9 cellular contexts compared by ENCODE assay signal in the genomic region with DNA sequence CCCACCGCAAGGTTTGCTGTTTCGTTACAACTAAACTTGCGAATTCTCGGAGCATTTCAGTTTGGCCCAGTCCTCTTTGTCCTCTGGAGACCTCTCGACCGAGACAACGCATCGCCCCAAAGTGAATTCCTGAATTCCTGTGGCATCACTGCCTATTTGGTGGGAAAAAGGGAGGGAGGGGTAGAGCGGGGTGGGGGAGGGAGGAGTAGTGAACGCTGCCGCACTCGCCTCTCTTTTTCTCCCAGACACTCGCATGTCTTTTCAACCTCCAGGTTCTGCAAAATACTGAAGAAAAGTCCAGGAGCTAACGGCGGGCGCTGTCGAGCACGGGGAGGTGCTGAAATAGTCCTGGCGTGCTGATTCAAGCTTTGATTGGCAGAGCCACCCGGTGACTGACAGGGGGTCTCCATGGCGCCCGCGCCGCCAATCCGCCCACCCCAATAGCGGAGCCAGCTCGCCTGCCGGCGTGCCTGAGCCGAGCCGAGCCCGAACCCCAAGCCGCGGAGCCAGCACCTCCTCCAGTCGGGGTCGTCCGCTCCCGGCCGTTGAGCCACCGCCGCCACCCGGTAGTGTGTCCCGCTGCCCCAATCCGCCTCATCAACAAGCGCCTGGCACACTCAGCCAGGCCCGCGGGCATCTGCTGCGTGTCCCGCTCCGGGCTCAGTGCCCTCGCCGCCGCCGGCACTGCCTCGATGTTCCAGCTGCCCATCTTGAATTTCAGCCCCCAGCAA. TPM values are rescaled to one million over a fixed set of nuclear protein-coding genes. Genes with fewer than 3 reads are reported as not detected.
DNase-seq lines count a peak whose midpoint lies in the region; ATAC-seq, FAIRE-seq and TF ChIP-seq lines count a peak whose summit lies in the region.
"Had no signal": no experiment of that assay in that cellular context is flagged by ENCODE, and none has a peak within 500 bp of the region (broad histone marks: within the 10 kb centered on the region; RNA-seq: fewer than 3 reads in every experiment).

A gene (plus strand): TSS at position 440 of the 731 bp plus-strand sequence. CDS start 253 bp downstream, at position 693.

- peaks cover 0 to 25% of the 10 kb centered on the region in 2 experiments for H4K20me1 ChIP-seq in H1 (replicated peaks in 1 of 2; ENCODE audit: control insufficient read depth in 1 of 2, insufficient read depth in 2 of 2, low read length in 2 of 2)

- 2% methylated on average over 49 of the region's 55 CpGs; no CpG with 5 or more reads in 1 of the 2 experiments for WGBS in H1 (ENCODE audit: extremely low coverage in 1 of 2, insufficient coverage in 1 of 2, insufficient read length in 1 of 2, insufficient replicate concordance in 2 of 2, low coverage in 1 of 2, low lambda C conversion rate in 2 of 2, missing lambda C conversion rate in 1 of 2), 2 experiments
- 3 to 5% (median 4%) methylated on average over 13 to 55 of the region's 55 CpGs for WGBS in adrenal gland, 4 donors

- H3K36me3 ChIP-seq in H1 (ENCODE audit: control insufficient read depth in 2 of 4, insufficient read depth in 4 of 4, low read length in 3 of 4) (peaks cover 0 to 8% (median 0%) of the 10 kb centered on the region in 4 experiments; a peak in 1 of 8 replicates), gastrocnemius medialis (no peaks in the 10 kb centered on the region), adrenal gland (replicated peaks in 1 of 2) (no peaks in the 10 kb centered on the region)
- H3K36me3 ChIP-seq: heart right ventricle had no signal

- peaks cover 6% of the 10 kb centered on the region for H3K36me3 Mint-ChIP-seq in T-helper 1 cell treated with Interleukin-12 subunit alpha and Interleukin-12 subunit beta and Interleukin-4 antibody, amounts not matched to agents 30 μg/mL and 1 μg/mL, for 36 hours (ENCODE audit: low read depth)

- H2BK120ac ChIP-seq in H1 (replicated peaks; ENCODE audit: low read depth, low read length) = no peak within 1 kb of the TSS

- POLR2A ChIA-PET in H1 (lab: Charles Lee; ENCODE audit: partially characterized antibody) = interaction anchor here (1.0 to 1.5 kb wide), 3 partner anchors 144 to 258 kb away, joined by 3 to 5 read pairs (median 3); no protein-coding TSS in a partner anchor

- no peak within 1 kb of the TSS for H3K4me3 Mint-ChIP-seq in T-helper 1 cell treated with Interleukin-12 subunit alpha and Interleukin-12 subunit beta and Interleukin-4 antibody, amounts not matched to agents 30 μg/mL and 1 μg/mL, for 36 hours

- 0 out of 3 replicates have a peak, but pooled peaks of 1 of the 2 experiments have one; percentile 12 for TF ChIP-seq EP300 in H1 (IDR thresholded peaks at IDR 0.05; ENCODE audit: borderline replicate concordance in 1 of 2, low read depth in 2 of 2, low read length in 2 of 2)

- H4K8ac ChIP-seq in H1 (ENCODE audit: extremely low read depth, insufficient read depth, low read length) = peak within 1 kb of the TSS; percentile 71

- peak within 1 kb of the TSS; percentile 57 for H3K27ac Mint-ChIP-seq in T-helper 1 cell treated with Interleukin-12 subunit alpha and Interleukin-12 subunit beta and Interleukin-4 antibody, amounts not matched to agents 30 μg/mL and 1 μg/mL, for 36 hours

- TF ChIP-seq RAD21 in H1 (IDR thresholded peaks at IDR 0.05 in 1 of 2, conservative IDR thresholded peaks at IDR 0.05 in 1 of 2; ENCODE audit: low read depth in 2 of 2, low read length in 2 of 2) = no peak

- no peaks in the 10 kb centered on the region for H3K79me2 ChIP-seq in H1 (ENCODE audit: control insufficient read depth in 1 of 2, insufficient read depth in 2 of 2, low read length in 2 of 2)

- H2AK5ac ChIP-seq in H1 (ENCODE audit: low read depth, low read length) = no peak within 1 kb of the TSS

- in situ Hi-C loops in gastrocnemius medialis (cut with MboI; ENCODE audit: low sequenced_read_pairs in 4 of 4) = no loop called here

- no peaks in the 10 kb centered on the region for H3K79me1 ChIP-seq in H1 (ENCODE audit: low read depth, low read length)

- peaks cover 7% of the 10 kb centered on the region; the same call in 1 of the 2 replicates for H3K23me2 ChIP-seq in H1 (ENCODE audit: low read depth, low read length)

- H3K4me3 ChIP-seq in H1 (ENCODE audit: extremely low read depth in 1 of 4, insufficient read depth in 2 of 4, low read depth in 3 of 4, low read length in 4 of 4) (peak within 1 kb of the TSS; percentile 23 to 57 (median 48); a peak in 7 of 8 replicates), gastrocnemius medialis (peak within 1 kb of the TSS; percentile 51 to 58 (median 56)), adrenal gland (no peak within 1 kb of the TSS)

- H3K27me3 Mint-ChIP-seq in T-helper 1 cell treated with Interleukin-12 subunit alpha and Interleukin-12 subunit beta and Interleukin-4 antibody, amounts not matched to agents 30 μg/mL and 1 μg/mL, for 36 hours (ENCODE audit: low read depth) = peaks cover 84% of the 10 kb centered on the region

- peak within 1 kb of the TSS; percentile 47 for H3K4ac ChIP-seq in H1 (replicated peaks; ENCODE audit: insufficient read length, low read depth, low read length)

- H3K4me1 ChIP-seq in H1 (replicated peaks in 1 of 4; ENCODE audit: control insufficient read depth in 3 of 4, insufficient read depth in 4 of 4, low read length in 3 of 4) (peaks cover 17 to 48% (median 24%) of the 10 kb centered on the region in 4 experiments), gastrocnemius medialis (peaks cover 0 to 12% of the 10 kb centered on the region in 2 donors), adrenal gland (replicated peaks in 1 of 2) (peaks cover 0 to 15% of the 10 kb centered on the region in 2 donors)

- H3K18ac ChIP-seq in H1 (ENCODE audit: extremely low read depth, low read length) = no peak within 1 kb of the TSS; the same call in 1 of the 2 replicates

- H2BK15ac ChIP-seq in H1 (ENCODE audit: low read length) = peak within 1 kb of the TSS; percentile 84; the same call in 1 of the 2 replicates

- peak; percentile 67 to 68 for ATAC-seq in gastrocnemius medialis

- no peak within 1 kb of the TSS; the same call in 1 of the 2 replicates for H2BK5ac ChIP-seq in H1 (ENCODE audit: low read depth, low read length)

- H3K9me3 ChIP-seq in H1 (ENCODE audit: insufficient read depth in 2 of 2, low read depth in 1 of 2, low read length in 1 of 2) = no peaks in the 10 kb centered on the region
- H3K9me3 ChIP-seq in gastrocnemius medialis = no peaks in the 10 kb centered on the region
- no peaks in the 10 kb centered on the region for H3K9me3 ChIP-seq in adrenal gland (replicated peaks in 1 of 3)
- H3K9me3 ChIP-seq: heart right ventricle had no signal

- no peak within 1 kb of the TSS for H2AFZ ChIP-seq in H1 (ENCODE audit: low read length)

- H2BK20ac ChIP-seq in H1 (ENCODE audit: low read length) = no peak within 1 kb of the TSS

- H3K27ac ChIP-seq in H1 (ENCODE audit: low read depth, low read length) (no peak within 1 kb of the TSS), gastrocnemius medialis (no peak within 1 kb of the TSS), adrenal gland (no peak within 1 kb of the TSS)
- H3K27ac ChIP-seq: heart right ventricle had no signal

- no peak within 1 kb of the TSS for H3K14ac ChIP-seq in H1 (ENCODE audit: insufficient read length)

- H3K23ac ChIP-seq in H1 (ENCODE audit: insufficient read length) = no peak within 1 kb of the TSS

- H3K9me3 Mint-ChIP-seq in T-helper 1 cell treated with Interleukin-12 subunit alpha and Interleukin-12 subunit beta and Interleukin-4 antibody, amounts not matched to agents 30 μg/mL and 1 μg/mL, for 36 hours = no peaks in the 10 kb centered on the region

- no peak within 1 kb of the TSS for H4K91ac ChIP-seq in H1 (replicated peaks; ENCODE audit: insufficient read length, low read length)

- H3K4me2 ChIP-seq in H1 (ENCODE audit: insufficient read depth in 1 of 2, low read depth in 2 of 2, low read length in 2 of 2) = peak within 1 kb of the TSS; percentile 78 to 88

- CTCF ChIA-PET in H1 (lab: Charles Lee; ENCODE audit: partially characterized antibody) = interaction anchor here (0.6 to 1.5 kb wide), 8 partner anchors 26 to 325 kb away, joined by 3 to 4 read pairs (median 4); no protein-coding TSS in a partner anchor

- no peak within 1 kb of the TSS for H3K9ac ChIP-seq in H1 (replicated peaks in 1 of 4; ENCODE audit: extremely low read depth in 1 of 4, low read depth in 3 of 4, low read length in 3 of 4)

- H2BK12ac ChIP-seq in H1 (ENCODE audit: low read depth, low read length) = peak within 1 kb of the TSS; percentile 12

- H3K27me3 ChIP-seq in H1 (replicated peaks in 1 of 4; ENCODE audit: control insufficient read depth in 3 of 4, extremely low read depth in 1 of 4, insufficient read depth in 3 of 4, low read length in 3 of 4) = peaks cover 79 to 99% (median 91%) of the 10 kb centered on the region in 4 experiments
- peaks cover 14 to 59% (median 39%) of the 10 kb centered on the region in 3 donors for H3K27me3 ChIP-seq in gastrocnemius medialis
- peaks cover 88% of the 10 kb centered on the region for H3K27me3 ChIP-seq in adrenal gland

- H4K5ac ChIP-seq in H1 (ENCODE audit: insufficient read length, low read depth, low read length) = no peak within 1 kb of the TSS

- H3K4me1 Mint-ChIP-seq in T-helper 1 cell treated with Interleukin-12 subunit alpha and Interleukin-12 subunit beta and Interleukin-4 antibody, amounts not matched to agents 30 μg/mL and 1 μg/mL, for 36 hours (ENCODE audit: low read depth) = peaks cover 7% of the 10 kb centered on the region

- TF ChIP-seq POLR2A in H1 (IDR thresholded peaks at IDR 0.05; ENCODE audit: control extremely low read depth in 1 of 2, low read depth in 2 of 2, low read length in 2 of 2) (no peak), gastrocnemius medialis (IDR thresholded peaks at IDR 0.05) (no peak), adrenal gland (IDR thresholded peaks at IDR 0.05) (no peak)

- DNase-seq in T-helper 1 cell = no peak
- peak; percentile 42 for DNase-seq in NCI-H345 treated with DMSO at 0.1 percent for 48 hours (lab: John Stamatoyannopoulos, UW; ENCODE audit: unreplicated experiment)
- DNase-seq in H1 (ENCODE audit: low read depth in 1 of 2, low spot score in 2 of 2) = peak in 1 of 2 experiments; percentile 89
- DNase-seq in gastrocnemius medialis = no peak
- no peak for DNase-seq in KG1 (lab: John Stamatoyannopoulos, UW)
- DNase-seq in adrenal gland = no peak
- no peak for DNase-seq in RPMI8226
- DNase-seq: heart right ventricle had no signal

- FAIRE-seq in H1 (lab: Jason Lieb, UNC) = peak; percentile 73

- intact Hi-C loops in gastrocnemius medialis (cut with DNase I; ENCODE audit: low total_unique reads) (no loop called here), adrenal gland (cut with DNase I) (no loop called here)

- peak in 2 of 3 experiments; percentile 12 to 45; a peak in 2 of 4 replicates for TF ChIP-seq CTCF in H1 (IDR thresholded peaks at IDR 0.05; ENCODE audit: control extremely low read depth in 1 of 3, insufficient read depth in 1 of 3, low read depth in 1 of 3, low read length in 3 of 3)
- TF ChIP-seq CTCF in gastrocnemius medialis (IDR thresholded peaks at IDR 0.05 in 4 of 5, conservative IDR thresholded peaks at IDR 0.05 in 1 of 5) = no peak
- TF ChIP-seq CTCF in adrenal gland (IDR thresholded peaks at IDR 0.05) = no peak

- H3K56ac ChIP-seq in H1 (replicated peaks; ENCODE audit: insufficient read length, low read depth, low read length) = no peak within 1 kb of the TSS

RNA-seq across cellular contexts. Expression of the gene that starts here (rescaled TPM):
- not detected in 2 replicates for total RNA-seq in H1 (2021; fragmentation: NEBNext Ultra II Directional; extraction: Animal tissue kit (Norgen Biotek cat#: 25700))
- 0.03 and 0.08 TPM in 2 replicates for polyA plus RNA-seq in H1 (2011; rRNA removed)
- polyA plus RNA-seq in H1 (2011; cell fraction: cytosol; rRNA removed) = 0.04 TPM
- 0.06 TPM for polyA plus RNA-seq in H1 (2011; cell fraction: nucleus; rRNA removed)
- 0.07 to 0.08 TPM in 2 of 4 replicates, not detected in the others for polyA plus RNA-seq in H1 (2012, experiment 1 of 2)
- polyA plus RNA-seq in H1 (2012, experiment 2 of 2) = 0.07 TPM
- 0.14 TPM for polyA plus RNA-seq in H1 (2013, experiment 1 of 2)
- polyA plus RNA-seq in H1 (2013, experiment 2 of 2) = 0.18 TPM
- polyA minus RNA-seq in H1 (2011; rRNA and poly(A)+ RNA removed) = not detected in 2 replicates
- not detected for polyA minus RNA-seq in H1 (2011; cell fraction: cytosol; rRNA and poly(A)+ RNA removed)
- polyA minus RNA-seq in H1 (2011; cell fraction: nucleus; rRNA and poly(A)+ RNA removed) = not detected
- under 1 TPM in 3 of 4 donors, not detected in 1; 0.32 to 0.61 (median 0.40) TPM for total RNA-seq in gastrocnemius medialis
- not detected for total RNA-seq in adrenal gland
- under 1 TPM in 1 of 3 donors, not detected in 2; 0.08 TPM for polyA plus RNA-seq in adrenal gland
- total RNA-seq: heart right ventricle had no signal
- polyA plus RNA-seq: heart right ventricle had no signal

Comparison
In these comparisons a context has a peak if more than half of its experiments do, and no peak if none do; other contexts are left out.
1. Peak in ATAC-seq and H3K4me3 ChIP-seq in gastrocnemius medialis; RNA of the gene not detected or under 1 TPM.
2. H3K4me3 ChIP-seq: peak in H1 (4 of 4); none in adrenal gland (0 of 4).
3. CTCF ChIP-seq: peak in H1 (2 of 3); none in gastrocnemius medialis (0 of 5) and adrenal gland (0 of 6).